ENCODE assay signal across 22 cellular contexts in the genomic region with DNA sequence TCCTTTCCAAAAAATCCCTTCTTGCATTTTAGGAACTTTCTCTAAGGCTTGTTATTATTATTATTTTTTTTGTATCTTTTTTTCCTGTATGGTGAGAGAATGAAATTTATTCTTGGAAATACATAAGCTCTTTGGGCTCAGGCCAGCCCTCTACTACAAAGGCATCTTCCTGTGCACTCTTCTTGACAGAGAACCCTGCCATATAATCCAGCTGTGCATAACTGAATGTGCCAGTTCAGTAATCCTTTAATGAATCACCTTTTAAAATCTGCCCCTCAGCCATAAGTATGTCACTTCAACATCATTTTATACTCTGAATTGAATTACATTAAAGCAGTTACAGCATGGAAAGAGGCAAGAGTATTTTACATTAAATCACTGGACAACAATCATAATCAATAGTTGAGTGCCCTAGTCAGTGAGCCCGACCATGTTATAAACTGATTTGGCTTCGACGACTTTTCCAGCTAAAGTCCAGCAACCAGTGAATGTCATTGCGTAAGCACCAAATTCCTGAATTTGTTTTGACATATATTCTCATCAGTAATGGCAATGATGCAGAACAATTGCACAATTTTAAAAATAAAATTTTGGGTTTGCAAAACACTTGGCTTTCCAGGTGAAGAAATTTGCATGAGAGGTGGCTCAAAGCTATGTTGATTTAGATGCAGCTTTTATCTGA. TPM values are rescaled to one million over a fixed set of nuclear protein-coding genes. Genes with fewer than 3 reads are reported as not detected.
A peak's percentile ranks its signal among the peaks of the same experiment; 100 is the strongest.
DNase-seq lines count a peak whose midpoint lies in the region; ATAC-seq and TF ChIP-seq lines count a peak whose summit lies in the region.
"Had no signal": no experiment of that assay in that cellular context is flagged by ENCODE, and none has a peak within 500 bp of the region (broad histone marks: within the 10 kb centered on the region; RNA-seq: fewer than 3 reads in every experiment).

No MANE protein-coding gene starts in this region.

- no peaks in the 10 kb centered on the region for H3K9me3 ChIP-seq in gastroesophageal sphincter
- H3K9me3 ChIP-seq: thoracic aorta had no signal

- no peaks in the 10 kb centered on the region for H3K27me3 ChIP-seq in gastroesophageal sphincter
- H3K27me3 ChIP-seq: neural progenitor cell had no signal

- no peak overlapping the region for H3K4me3 ChIP-seq in gastroesophageal sphincter
- no peak overlapping the region for H3K4me3 ChIP-seq in skeletal muscle cell (ENCODE audit: low read depth, low read length)
- H3K4me3 ChIP-seq: K562, neural progenitor cell, thoracic aorta had no signal

- no peak overlapping the region for H3K27ac Mint-ChIP-seq in glutamatergic neuron (ENCODE audit: unreplicated experiment)
- H3K27ac Mint-ChIP-seq: CD8-positive, alpha-beta memory T cell; neural progenitor cell had no signal

- H3K4me1 ChIP-seq in gastroesophageal sphincter, result no peaks in the 10 kb centered on the region
- H3K4me1 ChIP-seq: neural progenitor cell had no signal

- H3K27ac ChIP-seq in gastroesophageal sphincter, result peak overlapping the region in 1 of 4 donors; percentile 37
- H3K27ac ChIP-seq: neural progenitor cell, thoracic aorta had no signal

- peak; percentile 47 for ATAC-seq in gastroesophageal sphincter
- ATAC-seq: K562 had no signal

- no peak overlapping the region for H3K4me3 Mint-ChIP-seq in glutamatergic neuron (ENCODE audit: unreplicated experiment)
- H3K4me3 Mint-ChIP-seq: CD8-positive, alpha-beta memory T cell; neural progenitor cell had no signal

- H3K27me3 Mint-ChIP-seq in glutamatergic neuron (ENCODE audit: unreplicated experiment), result no peaks in the 10 kb centered on the region
- H3K27me3 Mint-ChIP-seq: CD8-positive, alpha-beta memory T cell had no signal

- WGBS in gastroesophageal sphincter (ENCODE audit: low coverage in 1 of 2), 2 donors, result 65 to 77% methylated on average over 4 of the region's 4 CpGs

- no peaks in the 10 kb centered on the region for H3K36me3 Mint-ChIP-seq in glutamatergic neuron (ENCODE audit: unreplicated experiment)
- H3K36me3 Mint-ChIP-seq: CD8-positive, alpha-beta memory T cell; neural progenitor cell had no signal

- TF ChIP-seq POLR2A in gastroesophageal sphincter (IDR thresholded peaks at IDR 0.05), result no peak

- DNase-seq in HCEC 1CT (peak; percentile 59), amniotic epithelial cell (ENCODE audit: low read depth) (peak; percentile 59), skeletal muscle cell (ENCODE audit: low read depth) (peak; percentile 36), T1000 (lab: John Stamatoyannopoulos, UW) (no peak), glutamatergic neuron (no peak), AG08396 (ENCODE audit: low spot score) (no peak), anterior cingulate cortex (lab: John Stamatoyannopoulos, UW) (no peak)
- DNase-seq: activated CD4-positive, alpha-beta T cell treated with anti-CD3 and anti-CD28 coated beads, Interleukin-2, amount 50 U/mL, for 1 hour; activated effector memory CD4-positive, alpha-beta T cell treated with anti-CD3 and anti-CD28 coated beads, Interleukin-2, amount 50 U/mL, for 16 hours; caudate nucleus; CD8-positive, alpha-beta memory T cell; DMS79; effector CD4-positive, alpha-beta T cell; NCI-H1048; NCI-H2081 treated with DMSO at 0.1 percent for 48 hours; NCI-H526 had no signal

- H3K9me3 Mint-ChIP-seq in glutamatergic neuron (ENCODE audit: unreplicated experiment), result no peaks in the 10 kb centered on the region

- H3K4me1 Mint-ChIP-seq in glutamatergic neuron (ENCODE audit: low read depth, unreplicated experiment), result no peaks in the 10 kb centered on the region
- H3K4me1 Mint-ChIP-seq: CD8-positive, alpha-beta memory T cell; neural progenitor cell had no signal

- no peaks in the 10 kb centered on the region for H3K36me3 ChIP-seq in gastroesophageal sphincter
- H3K36me3 ChIP-seq: neural progenitor cell, thoracic aorta had no signal

- no peak for TF ChIP-seq EP300 in gastroesophageal sphincter (IDR thresholded peaks at IDR 0.05)

- no peak for TF ChIP-seq CTCF in gastroesophageal sphincter (IDR thresholded peaks at IDR 0.05)
- no peak for TF ChIP-seq CTCF in glutamatergic neuron (IDR thresholded peaks at IDR 0.05; ENCODE audit: partially characterized antibody, unreplicated experiment)

RNA-seq across cellular contexts. Expression of gene KCNK2, which starts 59.2 kb away (rescaled TPM):
- total RNA-seq in gastroesophageal sphincter (1 to 10 TPM; 1.1 to 3.7 (median 1.6) TPM), glutamatergic neuron (ENCODE audit: unreplicated experiment) (not detected)
- total RNA-seq: CD8-positive, alpha-beta memory T cell; pulmonary artery endothelial cell; T-helper 1 cell treated with Interleukin-12 subunit alpha and Interleukin-12 subunit beta and Interleukin-4 antibody, amounts not matched to agents 30 ng/mL and 1 ng/mL, for 36 hours had no signal

Comparison
In these comparisons a context has a peak if more than half of its experiments do, and no peak if none do; other contexts are left out.
1. DNase-seq: peak in HCEC 1CT (single experiment), amniotic epithelial cell (single experiment) and skeletal muscle cell (single experiment); none in T1000 (single experiment), glutamatergic neuron (single experiment), AG08396 (single experiment) and anterior cingulate cortex (0 of 58).